Comparison of ENCODE assay signal across 17 cellular contexts in genomic region chr6:14455942-14456648, GRCh38.
DNase-seq lines count a peak whose midpoint lies in the region; TF ChIP-seq lines count a peak whose summit lies in the region.
"Had no signal": no experiment of that assay in that cellular context is flagged by ENCODE, and none has a peak within 500 bp of the region (broad histone marks: within the 10 kb centered on the region; RNA-seq: fewer than 3 reads in every experiment).

No MANE protein-coding gene starts in this region.

- H3K27me3 Mint-ChIP-seq in activated T-cell treated with anti-CD3 and anti-CD28 coated beads, Interleukin-2, amount 50 U/mL, for 24 hours, result no peaks in the 10 kb centered on the region
- no peaks in the 10 kb centered on the region for H3K27me3 Mint-ChIP-seq in activated T-helper 2 cell treated with anti-CD3 and anti-CD28 coated beads, Interferon-gamma antibody, Interleukin-2, Interleukin-4, amounts not matched to agents 10 μg/mL and 5 μg/mL and 100 μg/mL, durations not matched to agents 14 hours and 24 hours and 36 hours (ENCODE audit: low read depth)
- H3K27me3 Mint-ChIP-seq in nephron (ENCODE audit: low read depth), result peaks cover 4% of the 10 kb centered on the region

- H3K4me3 ChIP-seq in dorsolateral prefrontal cortex, result no peak overlapping the region
- H3K4me3 ChIP-seq: A549 had no signal

- peaks cover 55% of the 10 kb centered on the region for H3K4me1 Mint-ChIP-seq in activated T-cell treated with anti-CD3 and anti-CD28 coated beads, Interleukin-2, amount 50 U/mL, for 24 hours (ENCODE audit: low read depth)
- peaks cover 76% of the 10 kb centered on the region for H3K4me1 Mint-ChIP-seq in activated T-helper 2 cell treated with anti-CD3 and anti-CD28 coated beads, Interferon-gamma antibody, Interleukin-2, Interleukin-4, amounts not matched to agents 10 μg/mL and 5 μg/mL and 100 μg/mL, durations not matched to agents 14 hours and 24 hours and 36 hours (ENCODE audit: low read depth)
- H3K4me1 Mint-ChIP-seq in nephron, result peaks cover 22% of the 10 kb centered on the region

- H3K36me3 Mint-ChIP-seq in activated T-cell treated with anti-CD3 and anti-CD28 coated beads, Interleukin-2, amount 50 U/mL, for 24 hours (ENCODE audit: low read depth), result no peaks in the 10 kb centered on the region
- peaks cover 20% of the 10 kb centered on the region for H3K36me3 Mint-ChIP-seq in activated T-helper 2 cell treated with anti-CD3 and anti-CD28 coated beads, Interferon-gamma antibody, Interleukin-2, Interleukin-4, amounts not matched to agents 10 μg/mL and 5 μg/mL and 100 μg/mL, durations not matched to agents 14 hours and 24 hours and 36 hours (ENCODE audit: low read depth)
- H3K36me3 Mint-ChIP-seq in nephron (ENCODE audit: low read depth), result no peaks in the 10 kb centered on the region
- H3K36me3 Mint-ChIP-seq: CD4-positive, CD25-positive, alpha-beta regulatory T cell had no signal

- DNase-seq in activated T-cell treated with anti-CD3 and anti-CD28 coated beads, Interleukin-2, amount 50 U/mL, for 24 hours, result no peak
- no peak for DNase-seq in activated T-cell treated with anti-CD3 and anti-CD28 coated beads, Interleukin-2, amount 50 U/mL, for 1 hour
- DNase-seq in ELF-1 (ENCODE audit: low read depth, low spot score) (peak; percentile 27), NCI-H1436 treated with DMSO at 0.1 percent for 48 hours (lab: John Stamatoyannopoulos, UW) (no peak), dorsolateral prefrontal cortex (no peak), NCI-H82 treated with DMSO at 0.1 percent for 48 hours (lab: John Stamatoyannopoulos, UW; ENCODE audit: unreplicated experiment) (no peak)
- no peak for DNase-seq in activated T-helper 2 cell treated with anti-CD3 and anti-CD28 coated beads, Interferon-gamma antibody, Interleukin-2, Interleukin-4, amounts not matched to agents 10 μg/mL and 5 μg/mL and 100 μg/mL, durations not matched to agents 14 hours and 24 hours and 36 hours (ENCODE audit: low spot score)
- DNase-seq: CD4-positive, CD25-positive, alpha-beta regulatory T cell; DMS79 treated with DMSO at 0.1 percent for 48 hours; MM.1S; NCI-H2029; NCI-H524 treated with DMSO at 0.1 percent for 48 hours; SK-N-SH had no signal

- no peaks in the 10 kb centered on the region for H3K9me3 Mint-ChIP-seq in activated T-cell treated with anti-CD3 and anti-CD28 coated beads, Interleukin-2, amount 50 U/mL, for 24 hours
- peaks cover 9% of the 10 kb centered on the region for H3K9me3 Mint-ChIP-seq in activated T-helper 2 cell treated with anti-CD3 and anti-CD28 coated beads, Interferon-gamma antibody, Interleukin-2, Interleukin-4, amounts not matched to agents 10 μg/mL and 5 μg/mL and 100 μg/mL, durations not matched to agents 14 hours and 24 hours and 36 hours
- H3K9me3 Mint-ChIP-seq in nephron, result no peaks in the 10 kb centered on the region

- H3K27ac ChIP-seq in dorsolateral prefrontal cortex, result no peak overlapping the region
- H3K27ac ChIP-seq: A549, KMS-11, RWPE1 had no signal

- H3K27ac Mint-ChIP-seq in activated T-cell treated with anti-CD3 and anti-CD28 coated beads, Interleukin-2, amount 50 U/mL, for 24 hours, result peak overlapping the region; percentile 37
- H3K27ac Mint-ChIP-seq in activated T-helper 2 cell treated with anti-CD3 and anti-CD28 coated beads, Interferon-gamma antibody, Interleukin-2, Interleukin-4, amounts not matched to agents 10 μg/mL and 5 μg/mL and 100 μg/mL, durations not matched to agents 14 hours and 24 hours and 36 hours, result peak overlapping the region; percentile 83
- peak overlapping the region in 2 of 3 experiments; percentile 38 to 51 for H3K27ac Mint-ChIP-seq in nephron
- H3K27ac Mint-ChIP-seq: CD4-positive, CD25-positive, alpha-beta regulatory T cell had no signal

- H3K27me3 ChIP-seq in dorsolateral prefrontal cortex, result peaks cover 0 to 3% (median 0%) of the 10 kb centered on the region in 45 donors

- no peak for TF ChIP-seq CTCF in nephron (IDR thresholded peaks at IDR 0.05; ENCODE audit: unreplicated experiment in 3 of 3)
- TF ChIP-seq CTCF in dorsolateral prefrontal cortex (IDR thresholded peaks at IDR 0.05 in 54 of 56, conservative IDR thresholded peaks at IDR 0.05 in 2 of 56; ENCODE audit: low read depth in 1 of 56, partially characterized antibody in 56 of 56), result no peak

- H3K4me3 Mint-ChIP-seq in activated T-cell treated with anti-CD3 and anti-CD28 coated beads, Interleukin-2, amount 50 U/mL, for 24 hours, result no peak overlapping the region
- H3K4me3 Mint-ChIP-seq in activated T-helper 2 cell treated with anti-CD3 and anti-CD28 coated beads, Interferon-gamma antibody, Interleukin-2, Interleukin-4, amounts not matched to agents 10 μg/mL and 5 μg/mL and 100 μg/mL, durations not matched to agents 14 hours and 24 hours and 36 hours (ENCODE audit: low read depth), result no peak overlapping the region
- no peak overlapping the region for H3K4me3 Mint-ChIP-seq in nephron
- H3K4me3 Mint-ChIP-seq: CD4-positive, CD25-positive, alpha-beta regulatory T cell had no signal

- intact Hi-C loops in activated T-helper 2 cell treated with anti-CD3 and anti-CD28 coated beads, Interferon-gamma antibody, Interleukin-2, Interleukin-4, amounts not matched to agents 10 μg/mL and 5 μg/mL and 100 μg/mL, durations not matched to agents 14 hours and 24 hours and 36 hours (cut with micrococcal nuclease), result loop anchor here (10.0 kb wide), 2 partner anchors 849 to 1169 kb away; no protein-coding TSS in a partner anchor
- intact Hi-C loops in dorsolateral prefrontal cortex (cut with DNase I), result no loop called here
